17 cellular contexts compared by ENCODE assay signal in genomic region chr17:17947309-17947708, GRCh38. TPM values are rescaled to one million over a fixed set of nuclear protein-coding genes. Genes with fewer than 3 reads are reported as not detected.
DNase-seq lines count a peak whose midpoint lies in the region; TF ChIP-seq lines count a peak whose summit lies in the region.
"Had no signal": no experiment of that assay in that cellular context is flagged by ENCODE, and none has a peak within 500 bp of the region (broad histone marks: within the 10 kb centered on the region; RNA-seq: fewer than 3 reads in every experiment).

No MANE protein-coding gene starts in this region.

- peak overlapping the region; percentile 98 for H3K27ac Mint-ChIP-seq in mesothelial cell of epicardium
- no peak overlapping the region for H3K27ac Mint-ChIP-seq in endodermal cell

- H3K36me3 ChIP-seq in endodermal cell (ENCODE audit: control insufficient read depth, insufficient read depth, low read length): no peaks in the 10 kb centered on the region

- H3K27me3 Mint-ChIP-seq in mesothelial cell of epicardium (ENCODE audit: low read depth): no peaks in the 10 kb centered on the region
- no peaks in the 10 kb centered on the region for H3K27me3 Mint-ChIP-seq in endodermal cell (ENCODE audit: insufficient read depth)

- CTCF ChIA-PET in AG04450 (lab: Charles Lee): interaction anchor here (0.6 to 2.2 kb wide), 4 partner anchors 16 to 56 kb away, joined by 3 to 12 read pairs (median 4); no protein-coding TSS in a partner anchor

- no peak overlapping the region for H3K4me3 ChIP-seq in AG04450 (ENCODE audit: low read depth, low read length)
- H3K4me3 ChIP-seq in endodermal cell (ENCODE audit: low read length): no peak overlapping the region
- H3K4me3 ChIP-seq: BLaER1 treated with 17β-estradiol and CSF1 and Interleukin-3, amounts not matched to agents 10 nM and 100 nM had no signal

- peak overlapping the region; percentile 31 for H3K27ac ChIP-seq in AG04450 (ENCODE audit: low read depth, low read length)
- peak overlapping the region; percentile 70 for H3K27ac ChIP-seq in VCaP
- no peak overlapping the region for H3K27ac ChIP-seq in endodermal cell (ENCODE audit: low read depth, low read length)
- H3K27ac ChIP-seq: BLaER1 treated with 17β-estradiol and CSF1 and Interleukin-3, amounts not matched to agents 10 nM and 100 nM had no signal

- TF ChIP-seq CTCF in AG04450 (IDR thresholded peaks at IDR 0.05; ENCODE audit: low read depth, low read length) (no peak), VCaP (conservative IDR thresholded peaks at IDR 0.05) (no peak), mesothelial cell of epicardium (IDR thresholded peaks at IDR 0.05; ENCODE audit: unreplicated experiment) (no peak), endodermal cell (conservative IDR thresholded peaks at IDR 0.05) (no peak)

- DNase-seq in AG04450 (ENCODE audit: low read depth, low spot score): no peak
- peak; percentile 87 for DNase-seq in NCI-H82 treated with DMSO at 0.1 percent for 48 hours (lab: John Stamatoyannopoulos, UW; ENCODE audit: unreplicated experiment)
- no peak for DNase-seq in mesothelial cell of epicardium (ENCODE audit: low spot score in 2 of 2, unreplicated experiment in 2 of 2)
- DNase-seq in endodermal cell: no peak
- DNase-seq in NCI-H146 (lab: John Stamatoyannopoulos, UW): no peak
- no peak for DNase-seq in glomerular visceral epithelial cell (ENCODE audit: extremely low spot score)
- DNase-seq in COLO829 (ENCODE audit: low spot score): no peak
- DNase-seq: DND-41, GF-D8, NCI-H1105 treated with DMSO at 0.1 percent for 48 hours, NCI-H187 treated with DMSO at 0.1 percent for 48 hours, NCI-H345, NCI-H69, SHP77 treated with DMSO at 0.1 percent for 48 hours had no signal

- H3K36me3 Mint-ChIP-seq in mesothelial cell of epicardium (no peaks in the 10 kb centered on the region), endodermal cell (ENCODE audit: low read depth) (no peaks in the 10 kb centered on the region)

- H3K9me3 Mint-ChIP-seq in mesothelial cell of epicardium (no peaks in the 10 kb centered on the region), endodermal cell (no peaks in the 10 kb centered on the region)

- 85 to 90% methylated on average over 3 to 5 of the region's 5 CpGs for WGBS in endodermal cell (ENCODE audit: insufficient coverage in 1 of 2, insufficient read length in 1 of 2), 2 experiments

- no peak overlapping the region for H3K9ac ChIP-seq in endodermal cell (ENCODE audit: extremely low read depth, low read length, poor library complexity, severe bottlenecking)
- H3K9ac ChIP-seq: BLaER1 treated with 17β-estradiol and CSF1 and Interleukin-3, amounts not matched to agents 10 nM and 100 nM had no signal

- H3K9me3 ChIP-seq in AG04450 (ENCODE audit: control insufficient read depth, insufficient read depth, low read length) (no peaks in the 10 kb centered on the region), endodermal cell (ENCODE audit: control insufficient read depth, low read length) (no peaks in the 10 kb centered on the region)
- H3K9me3 ChIP-seq: BLaER1 treated with 17β-estradiol and CSF1 and Interleukin-3, amounts not matched to agents 10 nM and 100 nM had no signal

- POLR2A ChIA-PET in AG04450 (lab: Yijun Ruan, JAX): interaction anchor here (1.0 to 1.1 kb wide), 2 partner anchors 25 to 34 kb away, joined by 3 read pairs; partner anchors contain the start of genes DRC3 and TOM1L2

- H3K4me3 Mint-ChIP-seq in mesothelial cell of epicardium (no peak overlapping the region), endodermal cell (no peak overlapping the region)

- H3K4me1 ChIP-seq in endodermal cell (ENCODE audit: control insufficient read depth, insufficient read depth, low read length): peaks cover 14% of the 10 kb centered on the region

- no peaks in the 10 kb centered on the region for H3K27me3 ChIP-seq in AG04450 (ENCODE audit: control insufficient read depth, insufficient read depth, low read length)
- H3K27me3 ChIP-seq in endodermal cell (ENCODE audit: control insufficient read depth, insufficient read depth, low read length, poor library complexity, severe bottlenecking): no peaks in the 10 kb centered on the region
- H3K27me3 ChIP-seq: BLaER1 treated with 17β-estradiol and CSF1 and Interleukin-3, amounts not matched to agents 10 nM and 100 nM had no signal

- peaks cover 72% of the 10 kb centered on the region for H3K4me1 Mint-ChIP-seq in mesothelial cell of epicardium
- peaks cover 27% of the 10 kb centered on the region for H3K4me1 Mint-ChIP-seq in endodermal cell

RNA-seq across cellular contexts. Expression of gene TOM1L2, which starts 24.9 kb away (rescaled TPM):
- 24.1 and 25.5 TPM in 2 replicates for polyA plus RNA-seq in AG04450 (2011; rRNA removed)
- polyA minus RNA-seq in AG04450 (2011; rRNA and poly(A)+ RNA removed): 34.5 and 37.5 TPM in 2 replicates
- total RNA-seq in mesothelial cell of epicardium (122 to 126 TPM (median 123 TPM) in 3 replicates), endodermal cell (10 to 100 TPM; 10.2 to 11.5 TPM)
- polyA plus RNA-seq in endodermal cell (2013, experiment 1 of 2): 16.1 TPM
- 14.8 TPM for polyA plus RNA-seq in endodermal cell (2013, experiment 2 of 2)

RNA-seq across cellular contexts. Expression of gene DRC3, which starts 25.4 kb away (rescaled TPM):
- polyA plus RNA-seq in AG04450 (2011; rRNA removed): 0.52 and 0.77 TPM in 2 replicates
- polyA minus RNA-seq in AG04450 (2011; rRNA and poly(A)+ RNA removed): 0.43 and 1.6 TPM in 2 replicates
- total RNA-seq in mesothelial cell of epicardium (2.9 to 3.2 TPM (median 3.2 TPM) in 3 replicates), endodermal cell (1 to 10 TPM; 2.0 to 2.6 TPM)
- 2.2 TPM for polyA plus RNA-seq in endodermal cell (2013, experiment 1 of 2)
- 2.2 TPM for polyA plus RNA-seq in endodermal cell (2013, experiment 2 of 2)
- total RNA-seq: H1 had no signal
